In genomic region chr12:26372856-26373255, GRCh38 we compare ENCODE assay signal across 25 cellular contexts.
DNase-seq lines count a peak whose midpoint lies in the region; TF ChIP-seq lines count a peak whose summit lies in the region.
"Had no signal": no experiment of that assay in that cellular context is flagged by ENCODE, and none has a peak within 500 bp of the region (broad histone marks: within the 10 kb centered on the region; RNA-seq: fewer than 3 reads in every experiment).

No MANE protein-coding gene starts in this region.

- H4K20me1 ChIP-seq in GM23248 (ENCODE audit: insufficient read depth): no peaks in the 10 kb centered on the region
- H4K20me1 ChIP-seq: BLaER1 treated with 17β-estradiol and CSF1 and Interleukin-3, amounts not matched to agents 10 nM and 100 nM had no signal

- H3K36me3 ChIP-seq in GM23248 (ENCODE audit: low read depth) (no peaks in the 10 kb centered on the region), trophoblast cell (ENCODE audit: control insufficient read depth in 1 of 2, insufficient read depth in 2 of 2, low read length in 2 of 2) (no peaks in the 10 kb centered on the region)

- H3K27me3 Mint-ChIP-seq in glutamatergic neuron (ENCODE audit: unreplicated experiment): no peaks in the 10 kb centered on the region
- H3K27me3 Mint-ChIP-seq: B cell; CD4-positive, alpha-beta memory T cell; CD4-positive, CD25-positive, alpha-beta regulatory T cell; CD8-positive, alpha-beta memory T cell had no signal

- in situ Hi-C loops in GM23248 (cut with MboI): no loop called here

- no peak overlapping the region for H3K4ac ChIP-seq in trophoblast cell (ENCODE audit: low read depth, low read length)

- TF ChIP-seq CTCF in glutamatergic neuron (IDR thresholded peaks at IDR 0.05; ENCODE audit: partially characterized antibody, unreplicated experiment): no peak

- no peaks in the 10 kb centered on the region for H3K9me3 ChIP-seq in GM23248 (ENCODE audit: low read depth)
- no peaks in the 10 kb centered on the region for H3K9me3 ChIP-seq in trophoblast cell (ENCODE audit: insufficient read depth, low read depth, low read length)
- H3K9me3 ChIP-seq: A549; BLaER1 treated with 17β-estradiol and CSF1 and Interleukin-3, amounts not matched to agents 10 nM and 100 nM had no signal

- H3K9me2 ChIP-seq in GM23248 (ENCODE audit: insufficient read depth): no peaks in the 10 kb centered on the region

- no peak overlapping the region for H3K14ac ChIP-seq in trophoblast cell (ENCODE audit: low read length)

- H3K18ac ChIP-seq in trophoblast cell (ENCODE audit: low read length): no peak overlapping the region

- H3K79me2 ChIP-seq in GM23248 (ENCODE audit: insufficient read depth) (no peaks in the 10 kb centered on the region), trophoblast cell (ENCODE audit: control insufficient read depth, insufficient read depth, low read length, poor library complexity) (no peaks in the 10 kb centered on the region)

- H3K4me2 ChIP-seq in GM23248 (ENCODE audit: unreplicated experiment): no peak overlapping the region
- no peak overlapping the region for H3K4me2 ChIP-seq in trophoblast cell (ENCODE audit: low read length)
- H3K4me2 ChIP-seq: A549; BLaER1 treated with 17β-estradiol and CSF1 and Interleukin-3, amounts not matched to agents 10 nM and 100 nM had no signal

- no peak overlapping the region for H2BK12ac ChIP-seq in trophoblast cell (ENCODE audit: low read length)

- H3K23ac ChIP-seq in trophoblast cell (ENCODE audit: low read length): no peak overlapping the region

- peaks cover 19% of the 10 kb centered on the region for H3K4me1 Mint-ChIP-seq in glutamatergic neuron (ENCODE audit: low read depth, unreplicated experiment)
- H3K4me1 Mint-ChIP-seq: CD14-positive monocyte; CD4-positive, alpha-beta memory T cell; CD4-positive, CD25-positive, alpha-beta regulatory T cell; CD8-positive, alpha-beta memory T cell had no signal

- no peak overlapping the region for H4K8ac ChIP-seq in trophoblast cell (ENCODE audit: low read depth, low read length)

- no peak overlapping the region for H3K4me3 Mint-ChIP-seq in glutamatergic neuron (ENCODE audit: unreplicated experiment)
- H3K4me3 Mint-ChIP-seq: B cell; CD14-positive monocyte; CD4-positive, alpha-beta memory T cell; CD4-positive, CD25-positive, alpha-beta regulatory T cell; CD8-positive, alpha-beta memory T cell had no signal

- H3K4me3 ChIP-seq in GM23248 (no peak overlapping the region), trophoblast cell (ENCODE audit: low read depth, low read length) (no peak overlapping the region)
- H3K4me3 ChIP-seq: A549; BLaER1 treated with 17β-estradiol and CSF1 and Interleukin-3, amounts not matched to agents 10 nM and 100 nM; GM12878 had no signal

- H3F3A ChIP-seq in GM23248 (ENCODE audit: insufficient read depth): peaks cover 27% of the 10 kb centered on the region

- H2BK120ac ChIP-seq in trophoblast cell (ENCODE audit: insufficient read depth, low read length, poor library complexity): peak overlapping the region; percentile 44

- WGBS in GM23248 (ENCODE audit: low coverage in 1 of 2, low lambda C conversion rate in 2 of 2, missing lambda C conversion rate in 2 of 2), 2 experiments: 76 to 83% methylated on average over 6 of the region's 6 CpGs
- no CpG with 5 or more reads among the region's 6 CpGs for WGBS in trophoblast cell (ENCODE audit: extremely low coverage, insufficient coverage, insufficient read length)

- H4K91ac ChIP-seq in trophoblast cell (ENCODE audit: low read depth, low read length): no peak overlapping the region

- H2AFZ ChIP-seq in GM23248 (no peak overlapping the region), trophoblast cell (ENCODE audit: insufficient read depth, low read length, poor library complexity) (no peak overlapping the region)

- 0 out of 2 replicates have a peak overlapping the region, but pooled peaks have one; percentile 18 for H3K9ac ChIP-seq in GM23248
- H3K9ac ChIP-seq in trophoblast cell (ENCODE audit: low read length): no peak overlapping the region
- H3K9ac ChIP-seq: BLaER1 treated with 17β-estradiol and CSF1 and Interleukin-3, amounts not matched to agents 10 nM and 100 nM had no signal

- peak overlapping the region; percentile 54 for H3K27ac Mint-ChIP-seq in glutamatergic neuron (ENCODE audit: unreplicated experiment)
- H3K27ac Mint-ChIP-seq: B cell; CD14-positive monocyte; CD4-positive, alpha-beta memory T cell; CD4-positive, CD25-positive, alpha-beta regulatory T cell; CD8-positive, alpha-beta memory T cell had no signal

- no peak overlapping the region for H2AK5ac ChIP-seq in trophoblast cell (ENCODE audit: low read length)

- no peaks in the 10 kb centered on the region for H3K27me3 ChIP-seq in GM23248 (replicated peaks; ENCODE audit: insufficient read depth)
- H3K27me3 ChIP-seq in trophoblast cell (ENCODE audit: insufficient read depth, low read length): no peaks in the 10 kb centered on the region
- H3K27me3 ChIP-seq: BLaER1 treated with 17β-estradiol and CSF1 and Interleukin-3, amounts not matched to agents 10 nM and 100 nM had no signal

- H4K12ac ChIP-seq in trophoblast cell (ENCODE audit: low read depth, low read length): no peak overlapping the region

- DNase-seq in NCI-H82 (lab: John Stamatoyannopoulos, UW): peak; percentile 16
- DNase-seq in NCI-H82 treated with DMSO at 0.1 percent for 48 hours (lab: John Stamatoyannopoulos, UW; ENCODE audit: unreplicated experiment): no peak
- DNase-seq in GM23248: no peak
- no peak for DNase-seq in glutamatergic neuron
- DNase-seq in trophoblast cell: no peak
- no peak for DNase-seq in NCI-H2081 (lab: John Stamatoyannopoulos, UW)
- DNase-seq in C1 segment of cervical spinal cord (lab: John Stamatoyannopoulos, UW): no peak
- DNase-seq: AML-193; CD4-positive, alpha-beta memory T cell; CD4-positive, CD25-positive, alpha-beta regulatory T cell; CD8-positive, alpha-beta memory T cell; COR-L47; DMS 273 treated with DMSO at 0.1 percent for 48 hours; DMS153; DMS53; DMS79; DND-41; EL; GDM1 had no signal

- no peaks in the 10 kb centered on the region for H3K36me3 Mint-ChIP-seq in glutamatergic neuron (ENCODE audit: unreplicated experiment)

- H3K9me3 Mint-ChIP-seq in glutamatergic neuron (ENCODE audit: unreplicated experiment): peaks cover 2% of the 10 kb centered on the region
- H3K9me3 Mint-ChIP-seq: CD4-positive, alpha-beta memory T cell; CD4-positive, CD25-positive, alpha-beta regulatory T cell; CD8-positive, alpha-beta memory T cell had no signal

- H3K27ac ChIP-seq in GM23248: no peak overlapping the region; the same call in 1 of the 2 replicates
- no peak overlapping the region for H3K27ac ChIP-seq in trophoblast cell (ENCODE audit: low read depth, low read length)
- H3K27ac ChIP-seq: 22Rv1; A549; BLaER1 treated with 17β-estradiol and CSF1 and Interleukin-3, amounts not matched to agents 10 nM and 100 nM had no signal

- H3K4me1 ChIP-seq in GM23248 (ENCODE audit: insufficient read depth): peaks cover 22% of the 10 kb centered on the region
- H3K4me1 ChIP-seq in trophoblast cell (ENCODE audit: control insufficient read depth in 1 of 2, insufficient read depth in 2 of 2, low read length in 2 of 2): peaks cover 2 to 10% of the 10 kb centered on the region in 2 experiments

- H3K79me1 ChIP-seq in trophoblast cell (ENCODE audit: low read length): peaks cover 2% of the 10 kb centered on the region

- no peak overlapping the region for H2BK5ac ChIP-seq in trophoblast cell (ENCODE audit: low read depth, low read length, poor library complexity)
